16 cellular contexts compared by ENCODE assay signal in the genomic region with DNA sequence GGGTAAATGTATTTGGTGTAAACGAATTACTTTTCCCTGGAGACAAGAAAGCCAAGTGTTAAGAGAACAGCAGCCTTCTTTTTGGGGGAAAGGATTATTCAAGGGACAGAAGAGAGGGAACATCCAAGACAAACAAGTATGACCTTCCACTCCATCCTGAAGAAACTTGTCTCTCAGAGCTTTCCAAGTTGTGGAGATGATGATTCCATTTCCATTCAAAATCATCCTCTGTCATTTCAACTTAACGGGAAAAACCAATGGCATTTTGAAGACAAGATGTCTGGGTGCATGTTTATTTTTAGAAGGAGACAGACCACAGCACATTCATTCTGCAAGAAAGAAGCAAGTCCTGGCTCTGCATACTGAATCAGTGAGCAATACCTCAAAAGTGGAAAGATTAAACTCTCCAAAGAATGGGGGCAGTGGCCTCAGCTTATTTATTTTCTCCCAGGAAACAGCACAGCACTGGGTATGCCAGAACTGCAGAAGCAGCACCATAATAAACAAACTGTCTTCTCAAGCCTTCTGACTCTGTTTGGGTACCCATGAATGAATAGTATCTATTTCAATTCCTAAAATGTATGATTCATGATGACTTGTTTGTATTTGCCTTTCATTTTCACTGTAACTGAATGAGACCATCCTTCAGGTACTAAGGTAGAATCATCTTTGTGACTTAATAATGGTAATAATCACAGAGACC.
DNase-seq lines count a peak whose midpoint lies in the region; FAIRE-seq and TF ChIP-seq lines count a peak whose summit lies in the region.
"Had no signal": no experiment of that assay in that cellular context is flagged by ENCODE, and none has a peak within 500 bp of the region (broad histone marks: within the 10 kb centered on the region; RNA-seq: fewer than 3 reads in every experiment).

No MANE protein-coding gene starts in this region.

- peak overlapping the region; percentile 55; the same call in 1 of the 2 replicates for H3K4me3 Mint-ChIP-seq in HFFc6
- H3K4me3 Mint-ChIP-seq: activated CD4-positive, alpha-beta T cell treated with anti-CD3 and anti-CD28 coated beads for 36 hours; IgD-negative memory B cell had no signal

- no peaks in the 10 kb centered on the region for H3K9me3 ChIP-seq in BE2C
- H3K9me3 ChIP-seq: gastrocnemius medialis had no signal

- CTCF ChIA-PET in AG04449 (lab: Yijun Ruan, JAX), result no interaction called here

- peak overlapping the region; percentile 88 for H3K27ac Mint-ChIP-seq in HFFc6
- H3K27ac Mint-ChIP-seq: activated CD4-positive, alpha-beta T cell treated with anti-CD3 and anti-CD28 coated beads for 36 hours; IgD-negative memory B cell had no signal

- FAIRE-seq in bronchial epithelial cell (lab: Jason Lieb, UNC), result no peak
- FAIRE-seq: G401.6 had no signal

- POLR2A ChIA-PET in AG04449 (lab: Yijun Ruan, JAX), result no interaction called here

- no peaks in the 10 kb centered on the region; the same call in 1 of the 2 replicates for H3K27me3 Mint-ChIP-seq in HFFc6 (ENCODE audit: insufficient read depth)
- H3K27me3 Mint-ChIP-seq: activated CD4-positive, alpha-beta T cell treated with anti-CD3 and anti-CD28 coated beads for 36 hours; IgD-negative memory B cell had no signal

- no peak overlapping the region for H3K4me3 ChIP-seq in AG04449 (ENCODE audit: low read depth, low read length)
- no peak overlapping the region for H3K4me3 ChIP-seq in bronchial epithelial cell (ENCODE audit: low read depth, low read length)
- no peak overlapping the region for H3K4me3 ChIP-seq in BE2C (ENCODE audit: low read depth, low read length)
- H3K4me3 ChIP-seq: gastrocnemius medialis had no signal

- H3K4me1 Mint-ChIP-seq in HFFc6 (ENCODE audit: low read depth), result peaks cover 65% of the 10 kb centered on the region
- H3K4me1 Mint-ChIP-seq: activated CD4-positive, alpha-beta T cell treated with anti-CD3 and anti-CD28 coated beads for 36 hours; IgD-negative memory B cell had no signal

- DNase-seq in AG04449 (ENCODE audit: low read depth, low spot score) (peak; percentile 66), HFFc6 (peak; percentile 94), bronchial epithelial cell (ENCODE audit: low read depth) (peak; percentile 68), medulla oblongata (ENCODE audit: extremely low spot score) (peak; percentile 37), cortex of kidney (lab: John Stamatoyannopoulos, UW) (no peak), BE2C (no peak), cerebellar nuclear complex (lab: John Stamatoyannopoulos, UW) (no peak), T-helper 2 cell (no peak)
- DNase-seq: activated CD4-positive, alpha-beta T cell treated with anti-CD3 and anti-CD28 coated beads for 36 hours; central memory CD4-positive, alpha-beta T cell; gastrocnemius medialis; left cardiac atrium; NCI-H2029 treated with DMSO at 0.1 percent for 48 hours; nucleus accumbens had no signal

- H3K27me3 ChIP-seq in bronchial epithelial cell (ENCODE audit: control insufficient read depth, insufficient read depth, low read length) (no peaks in the 10 kb centered on the region), BE2C (no peaks in the 10 kb centered on the region)
- H3K27me3 ChIP-seq: gastrocnemius medialis had no signal

- H3K36me3 Mint-ChIP-seq in HFFc6 (ENCODE audit: low read depth), result peaks cover 6% of the 10 kb centered on the region; the same call in 1 of the 2 replicates

- H3K36me3 ChIP-seq in bronchial epithelial cell (ENCODE audit: control insufficient read depth, insufficient read depth, low read length) (no peaks in the 10 kb centered on the region), BE2C (no peaks in the 10 kb centered on the region)
- H3K36me3 ChIP-seq: gastrocnemius medialis had no signal

- no peak for TF ChIP-seq CTCF in AG04449 (IDR thresholded peaks at IDR 0.05; ENCODE audit: insufficient read depth, low read length, missing control alignments)
- no peak for TF ChIP-seq CTCF in HFFc6 (IDR thresholded peaks at IDR 0.05)
- TF ChIP-seq CTCF in bronchial epithelial cell (IDR thresholded peaks at IDR 0.05; ENCODE audit: insufficient read depth, low read length, severe bottlenecking), result no peak
- no peak for TF ChIP-seq CTCF in BE2C (IDR thresholded peaks at IDR 0.05; ENCODE audit: low read depth, low read length)

- H3K4me1 ChIP-seq in BE2C, result no peaks in the 10 kb centered on the region; the same call in 1 of the 2 replicates
- H3K4me1 ChIP-seq: gastrocnemius medialis had no signal

- H3K9me3 Mint-ChIP-seq in HFFc6, result no peaks in the 10 kb centered on the region

Comparison
In these comparisons a context has a peak if more than half of its experiments do, and no peak if none do; other contexts are left out.
1. DNase-seq: peak in AG04449 (single experiment), HFFc6 (single experiment), bronchial epithelial cell (single experiment) and medulla oblongata (single experiment); none in cortex of kidney (single experiment), BE2C (single experiment), cerebellar nuclear complex (0 of 2) and T-helper 2 cell (0 of 5).